16 cellular contexts compared by ENCODE assay signal in the genomic region with DNA sequence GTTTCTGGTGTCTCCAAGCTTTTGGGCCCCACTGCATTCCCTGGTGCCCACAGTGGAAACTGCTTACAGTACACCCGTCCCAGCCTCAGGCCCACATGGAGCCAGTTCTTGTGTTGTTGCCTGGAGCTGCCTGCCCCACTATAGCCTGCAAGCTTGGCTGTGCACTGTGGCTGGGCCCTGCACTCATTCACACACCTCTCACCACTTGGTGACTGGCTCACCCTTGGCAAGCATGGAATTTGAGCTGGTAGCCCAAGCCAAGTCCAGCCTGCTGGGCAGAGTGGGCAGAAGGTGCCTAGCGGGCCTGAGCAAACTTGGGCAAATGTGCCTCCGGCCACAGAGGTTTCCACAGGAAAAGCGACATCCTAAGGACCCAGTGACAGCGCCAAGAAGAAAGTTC.
"Had no signal": no experiment of that assay in that cellular context is flagged by ENCODE, and none has a peak within 500 bp of the region (broad histone marks: within the 10 kb centered on the region; RNA-seq: fewer than 3 reads in every experiment).

No MANE protein-coding gene starts in this region.

- H3K27ac Mint-ChIP-seq: activated CD4-positive, alpha-beta memory T cell treated with anti-CD3 and anti-CD28 coated beads, Interleukin-2, amount 10 ng/mL, durations not matched to agents 7 days and 5 days; activated CD4-positive, alpha-beta T cell treated with anti-CD3 and anti-CD28 coated beads for 36 hours; activated naive CD4-positive, alpha-beta T cell treated with anti-CD3 and anti-CD28 coated beads, Interleukin-2, amount 50 U/mL, for 24 hours; activated T-cell treated with anti-CD3 and anti-CD28 coated beads, Interleukin-2, amount 50 U/mL, for 24 hours had no signal

- H3K4me3 Mint-ChIP-seq: activated CD4-positive, alpha-beta memory T cell treated with anti-CD3 and anti-CD28 coated beads, Interleukin-2, amount 10 ng/mL, durations not matched to agents 7 days and 5 days; activated CD4-positive, alpha-beta T cell treated with anti-CD3 and anti-CD28 coated beads for 36 hours; activated naive CD4-positive, alpha-beta T cell treated with anti-CD3 and anti-CD28 coated beads, Interleukin-2, amount 50 U/mL, for 24 hours; activated T-cell treated with anti-CD3 and anti-CD28 coated beads, Interleukin-2, amount 50 U/mL, for 24 hours; naive B cell had no signal

- H3K9me3 ChIP-seq: adrenal gland, colonic mucosa, testis had no signal

- H3K27ac ChIP-seq: adrenal gland, cardiac muscle cell, colonic mucosa, parathyroid adenoma, stomach, testis, VCaP had no signal

- H2AFZ ChIP-seq: parathyroid adenoma had no signal

- H3K4me1 ChIP-seq: adrenal gland, colonic mucosa, parathyroid adenoma, stomach, testis had no signal

- DNase-seq: activated CD4-positive, alpha-beta memory T cell treated with anti-CD3 and anti-CD28 coated beads, Interleukin-2, amount 10 ng/mL, durations not matched to agents 7 days and 5 days; activated CD4-positive, alpha-beta T cell treated with anti-CD3 and anti-CD28 coated beads for 36 hours; activated T-cell treated with anti-CD3 and anti-CD28 coated beads, Interleukin-2, amount 50 U/mL, for 24 hours; adrenal gland; colonic mucosa; naive B cell; stimulated activated CD4-positive, alpha-beta T cell treated with anti-CD3 and anti-CD28 coated beads, Interleukin-12 subunit alpha, Interleukin-12 subunit beta, amount 100 ng/mL, for 4 hours; stimulated activated CD4-positive, alpha-beta T cell treated with anti-CD3 and anti-CD28 coated beads, Interleukin-2, amount 100 ng/mL, for 24 hours; stomach; T1000; testis had no signal

- H3K36me3 ChIP-seq: adrenal gland, cardiac muscle cell, colonic mucosa, stomach had no signal

- H3K4me3 ChIP-seq: adrenal gland, cardiac muscle cell, colonic mucosa, stomach, testis had no signal

- H3K27me3 ChIP-seq: adrenal gland, cardiac muscle cell, colonic mucosa, stomach, testis had no signal

- H3K27me3 Mint-ChIP-seq: activated CD4-positive, alpha-beta memory T cell treated with anti-CD3 and anti-CD28 coated beads, Interleukin-2, amount 10 ng/mL, durations not matched to agents 7 days and 5 days; activated CD4-positive, alpha-beta T cell treated with anti-CD3 and anti-CD28 coated beads for 36 hours; activated naive CD4-positive, alpha-beta T cell treated with anti-CD3 and anti-CD28 coated beads, Interleukin-2, amount 50 U/mL, for 24 hours; activated T-cell treated with anti-CD3 and anti-CD28 coated beads, Interleukin-2, amount 50 U/mL, for 24 hours; naive B cell had no signal

- H3K79me2 ChIP-seq: parathyroid adenoma had no signal

- H3K4me1 Mint-ChIP-seq: activated CD4-positive, alpha-beta memory T cell treated with anti-CD3 and anti-CD28 coated beads, Interleukin-2, amount 10 ng/mL, durations not matched to agents 7 days and 5 days; activated CD4-positive, alpha-beta T cell treated with anti-CD3 and anti-CD28 coated beads for 36 hours; activated naive CD4-positive, alpha-beta T cell treated with anti-CD3 and anti-CD28 coated beads, Interleukin-2, amount 50 U/mL, for 24 hours; naive B cell had no signal

- H3K36me3 Mint-ChIP-seq: activated naive CD4-positive, alpha-beta T cell treated with anti-CD3 and anti-CD28 coated beads, Interleukin-2, amount 50 U/mL, for 24 hours; naive B cell had no signal

- ATAC-seq: activated CD4-positive, alpha-beta T cell treated with anti-CD3 and anti-CD28 coated beads for 36 hours; esophagus mucosa had no signal

- H3K9ac ChIP-seq: parathyroid adenoma had no signal
